8 cellular contexts compared by ENCODE assay signal in genomic region chr17:7580631-7581554, GRCh38. TPM values are rescaled to one million over a fixed set of nuclear protein-coding genes. Genes with fewer than 3 reads are reported as not detected.
DNase-seq lines count a peak whose midpoint lies in the region; ATAC-seq and TF ChIP-seq lines count a peak whose summit lies in the region.

No MANE protein-coding gene starts in this region.

- H3K36me3 Mint-ChIP-seq in activated CD4-positive, alpha-beta T cell treated with anti-CD3 and anti-CD28 coated beads for 36 hours (ENCODE audit: low read depth): peaks cover 59% of the 10 kb centered on the region
- peaks cover 72% of the 10 kb centered on the region for H3K36me3 Mint-ChIP-seq in activated CD8-positive, alpha-beta T cell treated with anti-CD3 and anti-CD28 coated beads for 36 hours (ENCODE audit: low read depth)

- H3K4me3 ChIP-seq in subcutaneous abdominal adipose tissue (ENCODE audit: low read depth in 1 of 5, low read length in 5 of 5): peak overlapping the region; percentile 61 to 96 (median 63)
- no peak overlapping the region for H3K4me3 ChIP-seq in aorta (ENCODE audit: low read length in 2 of 2)

- H3K27ac Mint-ChIP-seq in activated CD4-positive, alpha-beta T cell treated with anti-CD3 and anti-CD28 coated beads for 36 hours: peak overlapping the region; percentile 94
- peak overlapping the region; percentile 100 for H3K27ac Mint-ChIP-seq in activated CD8-positive, alpha-beta T cell treated with anti-CD3 and anti-CD28 coated beads for 36 hours

- CTCF ChIA-PET in activated CD4-positive, alpha-beta T cell treated with anti-CD3 and anti-CD28 coated beads for 36 hours (lab: Charles Lee): interaction anchor here (0.6 to 1.6 kb wide), 6 partner anchors 21 to 284 kb away, joined by 3 to 5 read pairs (median 3); partner anchors contain the start of gene TNFSF12
- CTCF ChIA-PET in activated CD8-positive, alpha-beta T cell treated with anti-CD3 and anti-CD28 coated beads for 36 hours (lab: Charles Lee): interaction anchor here (0.9 to 1.7 kb wide), 4 partner anchors 9 to 107 kb away, joined by 3 to 8 read pairs (median 8); partner anchors contain the start of genes SOX15 and TP53

- ATAC-seq in activated CD4-positive, alpha-beta T cell treated with anti-CD3 and anti-CD28 coated beads for 36 hours: no peak
- ATAC-seq in activated CD8-positive, alpha-beta T cell treated with anti-CD3 and anti-CD28 coated beads for 36 hours: no peak
- no peak for ATAC-seq in aorta (ENCODE audit: low FRiP score)

- TF ChIP-seq CTCF in activated CD8-positive, alpha-beta T cell treated with anti-CD3 and anti-CD28 coated beads for 36 hours (IDR thresholded peaks at IDR 0.05): no peak

- POLR2A ChIA-PET in activated CD4-positive, alpha-beta T cell treated with anti-CD3 and anti-CD28 coated beads for 36 hours (lab: Charles Lee): interaction anchor here (0.6 to 3.9 kb wide), 3 partner anchors 56 to 251 kb away, joined by 3 to 25 read pairs (median 5); partner anchors contain the start of genes NEURL4, TP53 and WRAP53
- POLR2A ChIA-PET in activated CD8-positive, alpha-beta T cell treated with anti-CD3 and anti-CD28 coated beads for 36 hours (lab: Charles Lee): interaction anchor here (0.5 to 12.5 kb wide), 15 partner anchors 4 to 273 kb away, joined by 3 to 195 read pairs (median 5); partner anchors contain the start of genes CD68, MPDU1, POLR2A and SENP3

- H3K4me3 Mint-ChIP-seq in activated CD4-positive, alpha-beta T cell treated with anti-CD3 and anti-CD28 coated beads for 36 hours: no peak overlapping the region
- peak overlapping the region; percentile 2 for H3K4me3 Mint-ChIP-seq in activated CD8-positive, alpha-beta T cell treated with anti-CD3 and anti-CD28 coated beads for 36 hours

- H3K9me3 Mint-ChIP-seq in activated CD4-positive, alpha-beta T cell treated with anti-CD3 and anti-CD28 coated beads for 36 hours (ENCODE audit: low read depth): no peaks in the 10 kb centered on the region
- no peaks in the 10 kb centered on the region for H3K9me3 Mint-ChIP-seq in activated CD8-positive, alpha-beta T cell treated with anti-CD3 and anti-CD28 coated beads for 36 hours

- H3K27me3 ChIP-seq in subcutaneous abdominal adipose tissue (ENCODE audit: control insufficient read depth in 5 of 5, insufficient read depth in 4 of 5, low read length in 5 of 5) (no peaks in the 10 kb centered on the region), aorta (ENCODE audit: control insufficient read depth in 1 of 2, insufficient read depth in 2 of 2, low read length in 1 of 2) (no peaks in the 10 kb centered on the region)

- H3K27ac ChIP-seq in subcutaneous abdominal adipose tissue (ENCODE audit: low read depth, low read length): peak overlapping the region; percentile 98
- H3K27ac ChIP-seq in aorta (ENCODE audit: low read depth in 1 of 2, low read length in 2 of 2): no peak overlapping the region

- peak overlapping the region; percentile 60 to 86 (median 68) for H3K9ac ChIP-seq in subcutaneous abdominal adipose tissue (ENCODE audit: low read length in 5 of 5)

- peaks cover 13 to 40% (median 35%) of the 10 kb centered on the region in 5 donors for H3K36me3 ChIP-seq in subcutaneous abdominal adipose tissue (ENCODE audit: control insufficient read depth in 5 of 5, insufficient read depth in 5 of 5, low read length in 5 of 5)
- peaks cover 0 to 8% of the 10 kb centered on the region in 2 donors for H3K36me3 ChIP-seq in aorta (ENCODE audit: control insufficient read depth in 1 of 2, insufficient read depth in 2 of 2, low read length in 1 of 2)

- H3K27me3 Mint-ChIP-seq in activated CD4-positive, alpha-beta T cell treated with anti-CD3 and anti-CD28 coated beads for 36 hours: no peaks in the 10 kb centered on the region
- H3K27me3 Mint-ChIP-seq in activated CD8-positive, alpha-beta T cell treated with anti-CD3 and anti-CD28 coated beads for 36 hours: no peaks in the 10 kb centered on the region

- intact Hi-C loops in activated CD4-positive, alpha-beta T cell treated with anti-CD3 and anti-CD28 coated beads for 36 hours (cut with DNase I, micrococcal nuclease): loop anchor here in 1 of 2 experiments (5.0 kb wide), 1 partner anchor 351 kb away; the partner anchor contains the start of genes CNTROB and TRAPPC1
- intact Hi-C loops in activated CD8-positive, alpha-beta T cell treated with anti-CD3 and anti-CD28 coated beads for 36 hours (cut with micrococcal nuclease): loop anchor here (5.0 kb wide), 1 partner anchor 106 kb away; the partner anchor contains the start of genes TP53 and WRAP53
- intact Hi-C loops in aorta (cut with DNase I): no loop called here

- DNase-seq in activated CD4-positive, alpha-beta T cell treated with anti-CD3 and anti-CD28 coated beads for 36 hours: no peak
- DNase-seq in activated CD4-positive, alpha-beta T cell treated with anti-CD3 and anti-CD28 coated beads for 4 hours: no peak
- no peak for DNase-seq in activated CD8-positive, alpha-beta T cell treated with anti-CD3 and anti-CD28 coated beads for 36 hours
- DNase-seq in islet precursor cell (peak; percentile 61), aorta (no peak), ureter (ENCODE audit: low spot score) (no peak)
- DNase-seq in stimulated activated CD4-positive, alpha-beta T cell treated with anti-CD3 and anti-CD28 coated beads, Interleukin-12 subunit alpha, Interleukin-12 subunit beta, amount 100 ng/mL, for 4 hours: no peak

- H3K9me3 ChIP-seq in subcutaneous abdominal adipose tissue (ENCODE audit: control insufficient read depth in 5 of 5, low read length in 5 of 5) (no peaks in the 10 kb centered on the region), aorta (ENCODE audit: control insufficient read depth, low read length) (no peaks in the 10 kb centered on the region)

- H3K4me1 ChIP-seq in subcutaneous abdominal adipose tissue (ENCODE audit: control insufficient read depth in 5 of 5, insufficient read depth in 5 of 5, low read length in 5 of 5): peaks cover 21 to 82% (median 70%) of the 10 kb centered on the region in 5 donors
- peaks cover 0 to 4% of the 10 kb centered on the region in 2 donors for H3K4me1 ChIP-seq in aorta (ENCODE audit: control insufficient read depth in 1 of 2, insufficient read depth in 2 of 2, low read length in 2 of 2)

- H3K4me1 Mint-ChIP-seq in activated CD4-positive, alpha-beta T cell treated with anti-CD3 and anti-CD28 coated beads for 36 hours: peaks cover 76% of the 10 kb centered on the region
- peaks cover 75% of the 10 kb centered on the region for H3K4me1 Mint-ChIP-seq in activated CD8-positive, alpha-beta T cell treated with anti-CD3 and anti-CD28 coated beads for 36 hours (ENCODE audit: low read depth)

- WGBS in aorta, 2 donors: 80% methylated on average over 21 of the region's 21 CpGs

RNA-seq across cellular contexts. Expression of gene CD68, which starts 1.5 kb away (rescaled TPM):
- total RNA-seq in activated CD4-positive, alpha-beta T cell treated with anti-CD3 and anti-CD28 coated beads for 36 hours: 10 to 100 TPM in 1 of 2 experiments, 1 to 10 TPM in 1; 9.2 to 13.7 TPM
- 10 to 100 TPM; 11.4 to 12.9 TPM for total RNA-seq in activated CD8-positive, alpha-beta T cell treated with anti-CD3 and anti-CD28 coated beads for 36 hours
- total RNA-seq in aorta: 100 to 1,000 TPM; 111 to 112 TPM
- polyA plus RNA-seq in aorta: 100 to 1,000 TPM in 1 of 2 donors, 10 to 100 TPM in 1; 55.3 to 111 TPM
- total RNA-seq in ureter: 61.0 TPM

RNA-seq across cellular contexts. Expression of gene MPDU1, which starts 2.8 kb away (rescaled TPM):
- 10 to 100 TPM; 51.7 to 77.0 TPM for total RNA-seq in activated CD4-positive, alpha-beta T cell treated with anti-CD3 and anti-CD28 coated beads for 36 hours
- total RNA-seq in activated CD8-positive, alpha-beta T cell treated with anti-CD3 and anti-CD28 coated beads for 36 hours: 10 to 100 TPM; 50.9 to 51.4 TPM
- total RNA-seq in aorta: 10 to 100 TPM; 21.4 to 24.7 TPM
- polyA plus RNA-seq in aorta: 10 to 100 TPM; 12.0 to 20.8 TPM
- total RNA-seq in ureter: 68.1 TPM

RNA-seq across cellular contexts. Expression of gene SOX15, which starts 9.0 kb away (rescaled TPM):
- under 1 TPM in 1 of 2 experiments, not detected in 1; 0.16 TPM for total RNA-seq in activated CD4-positive, alpha-beta T cell treated with anti-CD3 and anti-CD28 coated beads for 36 hours
- total RNA-seq in activated CD8-positive, alpha-beta T cell treated with anti-CD3 and anti-CD28 coated beads for 36 hours: under 1 TPM in 1 of 2 experiments, not detected in 1; 0.25 TPM
- 1 to 10 TPM; 1.1 to 2.4 TPM for total RNA-seq in aorta
- 1 to 10 TPM in 1 of 2 donors, under 1 TPM in 1; 0.50 to 2.8 TPM for polyA plus RNA-seq in aorta
- 8.0 TPM for total RNA-seq in ureter

RNA-seq across cellular contexts. Expression of gene SENP3, which starts 19.2 kb away (rescaled TPM):
- total RNA-seq in activated CD4-positive, alpha-beta T cell treated with anti-CD3 and anti-CD28 coated beads for 36 hours: 10 to 100 TPM; 59.0 to 78.9 TPM
- total RNA-seq in activated CD8-positive, alpha-beta T cell treated with anti-CD3 and anti-CD28 coated beads for 36 hours: 10 to 100 TPM; 60.2 to 63.2 TPM
- total RNA-seq in aorta: 10 to 100 TPM; 36.2 to 38.3 TPM
- 10 to 100 TPM; 48.4 to 75.1 TPM for polyA plus RNA-seq in aorta
- total RNA-seq in ureter: 43.9 TPM

RNA-seq across cellular contexts. Expression of gene TNFSF13, which starts 22.3 kb away (rescaled TPM):
- total RNA-seq in activated CD4-positive, alpha-beta T cell treated with anti-CD3 and anti-CD28 coated beads for 36 hours: 1 to 10 TPM; 1.8 to 2.5 TPM
- total RNA-seq in activated CD8-positive, alpha-beta T cell treated with anti-CD3 and anti-CD28 coated beads for 36 hours: 1 to 10 TPM; 4.0 to 6.9 TPM
- total RNA-seq in aorta (10 to 100 TPM; 17.7 to 28.6 TPM), ureter (23.0 TPM)
- polyA plus RNA-seq in aorta: 10 to 100 TPM; 25.7 to 26.4 TPM

Comparison
In these comparisons a context has a peak if more than half of its experiments do, and no peak if none do; other contexts are left out.
1. H3K4me3 ChIP-seq: peak in subcutaneous abdominal adipose tissue (5 of 5); none in aorta (0 of 2).